ENCODE assay signal across 8 cellular contexts in genomic region chr14:101948666-101949205, GRCh38. TPM values are rescaled to one million over a fixed set of nuclear protein-coding genes. Genes with fewer than 3 reads are reported as not detected.
DNase-seq lines count a peak whose midpoint lies in the region; ATAC-seq and TF ChIP-seq lines count a peak whose summit lies in the region.

No MANE protein-coding gene starts in this region.

- H3K27me3 ChIP-seq in CD8-positive, alpha-beta T cell (ENCODE audit: insufficient read depth, low read length): no peaks in the 10 kb centered on the region
- H3K27me3 ChIP-seq in KMS-11 (ENCODE audit: insufficient read depth, low read depth) (no peaks in the 10 kb centered on the region; the same call in 1 of the 2 replicates), colonic mucosa (no peaks in the 10 kb centered on the region), muscle layer of duodenum (ENCODE audit: low read depth, low read length) (no peaks in the 10 kb centered on the region)

- CTCF ChIA-PET in CD8-positive, alpha-beta T cell (lab: Charles Lee): interaction anchor here (0.5 to 2.4 kb wide), 4 partner anchors 12 to 242 kb away, joined by 3 to 11 read pairs (median 6); no protein-coding TSS in a partner anchor

- H2AFZ ChIP-seq in KMS-11 (ENCODE audit: low read depth): peak overlapping the region; percentile 84

- H4K20me1 ChIP-seq in KMS-11 (ENCODE audit: insufficient read depth): no peaks in the 10 kb centered on the region

- H3K4me2 ChIP-seq in KMS-11: peak overlapping the region; percentile 63

- no peaks in the 10 kb centered on the region for H3K9me3 Mint-ChIP-seq in CD8-positive, alpha-beta T cell

- peak overlapping the region; percentile 81 for H3K4me3 ChIP-seq in CD8-positive, alpha-beta T cell (ENCODE audit: low read depth, low read length)
- no peak overlapping the region for H3K4me3 ChIP-seq in KMS-11 (IDR thresholded peaks at IDR 0.05; ENCODE audit: insufficient read depth, low read depth, low read length)
- H3K4me3 ChIP-seq in colonic mucosa: peak overlapping the region; percentile 85
- H3K4me3 ChIP-seq in muscle layer of duodenum (ENCODE audit: low read depth in 1 of 2, low read length in 2 of 2): peak overlapping the region; percentile 91

- H3K9ac ChIP-seq in KMS-11 (peak overlapping the region; percentile 82), colonic mucosa (ENCODE audit: low read depth in 2 of 2, low read length in 2 of 2) (peak overlapping the region; percentile 76 to 99)

- H3K36me3 Mint-ChIP-seq in CD8-positive, alpha-beta T cell: peaks cover 6% of the 10 kb centered on the region

- no peaks in the 10 kb centered on the region for H3K36me3 ChIP-seq in CD8-positive, alpha-beta T cell (ENCODE audit: insufficient read depth, low read length)
- no peaks in the 10 kb centered on the region for H3K36me3 ChIP-seq in KMS-11 (ENCODE audit: insufficient read depth)
- no peaks in the 10 kb centered on the region for H3K36me3 ChIP-seq in colonic mucosa
- peaks cover 0 to 6% of the 10 kb centered on the region in 2 donors for H3K36me3 ChIP-seq in muscle layer of duodenum (ENCODE audit: control insufficient read depth in 1 of 2, insufficient read depth in 2 of 2, low read length in 2 of 2)

- no peak for DNase-seq in CD8-positive, alpha-beta T cell
- DNase-seq in colonic mucosa (no peak), COR-L47 (lab: John Stamatoyannopoulos, UW) (no peak), epidermal melanocyte (ENCODE audit: insufficient read length, low spot score) (no peak)

- peaks cover 14% of the 10 kb centered on the region for H3K4me1 ChIP-seq in CD8-positive, alpha-beta T cell (ENCODE audit: insufficient read depth, low read length)
- H3K4me1 ChIP-seq in KMS-11 (ENCODE audit: low read depth, poor library complexity, severe bottlenecking) (peaks cover 10% of the 10 kb centered on the region), colonic mucosa (no peaks in the 10 kb centered on the region), muscle layer of duodenum (ENCODE audit: control insufficient read depth in 1 of 2, insufficient read depth in 2 of 2, low read length in 2 of 2) (peaks cover 3 to 16% of the 10 kb centered on the region in 2 donors)

- no peak for TF ChIP-seq CTCF in CD8-positive, alpha-beta T cell (IDR thresholded peaks at IDR 0.05)
- TF ChIP-seq CTCF in KMS-11 (conservative IDR thresholded peaks at IDR 0.05; ENCODE audit: low read depth, low read length) (no peak), colonic mucosa (IDR thresholded peaks at IDR 0.05) (no peak)

- no peaks in the 10 kb centered on the region for H3K9me3 ChIP-seq in CD8-positive, alpha-beta T cell (ENCODE audit: low read length)
- H3K9me3 ChIP-seq in colonic mucosa: no peaks in the 10 kb centered on the region
- H3K9me3 ChIP-seq in muscle layer of duodenum (ENCODE audit: control insufficient read depth in 1 of 2, low read length in 2 of 2): no peaks in the 10 kb centered on the region

- ATAC-seq in CD8-positive, alpha-beta T cell: no peak
- no peak for ATAC-seq in HG03432 (IDR thresholded peaks at IDR 0.05; ENCODE audit: unreplicated experiment)
- no peak for ATAC-seq in HG03280 (IDR thresholded peaks at IDR 0.05; ENCODE audit: unreplicated experiment)

- intact Hi-C loops in CD8-positive, alpha-beta T cell (cut with DNase I, micrococcal nuclease): loop anchor here (1.0 to 5.0 kb wide), 12 partner anchors 16 to 1384 kb away; partner anchors contain the start of genes CINP (in 2 of the 2), DYNC1H1 (in 2 of the 2), HSP90AA1 (in 2 of the 2) and TECPR2 (in 2 of the 2)
- intact Hi-C loops in colonic mucosa (cut with DNase I): no loop called here

- H3K27ac ChIP-seq in CD8-positive, alpha-beta T cell (ENCODE audit: low read depth, low read length): peak overlapping the region; percentile 95
- peak overlapping the region; percentile 69 for H3K27ac ChIP-seq in KMS-11
- H3K27ac ChIP-seq in colonic mucosa: peak overlapping the region; percentile 95
- peak overlapping the region; percentile 99 for H3K27ac ChIP-seq in muscle layer of duodenum (ENCODE audit: low read length)

- peak overlapping the region; percentile 93 for H3K4me3 Mint-ChIP-seq in CD8-positive, alpha-beta T cell

- peaks cover 17% of the 10 kb centered on the region for H3K27me3 Mint-ChIP-seq in CD8-positive, alpha-beta T cell (ENCODE audit: low read depth)

- peak overlapping the region; percentile 99 for H3K27ac Mint-ChIP-seq in CD8-positive, alpha-beta T cell

- H3K79me2 ChIP-seq in KMS-11 (ENCODE audit: insufficient read depth, low read depth): peaks cover 9% of the 10 kb centered on the region; the same call in 1 of the 2 replicates

- peaks cover 20% of the 10 kb centered on the region for H3K4me1 Mint-ChIP-seq in CD8-positive, alpha-beta T cell (ENCODE audit: low read depth)

- POLR2A ChIA-PET in CD8-positive, alpha-beta T cell (lab: Charles Lee): interaction anchor here (0.6 to 1.8 kb wide), 12 partner anchors 9 to 242 kb away, joined by 3 to 12 read pairs (median 4); partner anchors contain the start of genes DYNC1H1 and WDR20

RNA-seq across cellular contexts. Expression of gene DYNC1H1, which starts 15.6 kb away (rescaled TPM):
- 100 to 1,000 TPM; 359 TPM for total RNA-seq in CD8-positive, alpha-beta T cell
- 100 to 1,000 TPM; 345 to 359 TPM for total RNA-seq in colonic mucosa
